12 cellular contexts compared by ENCODE assay signal in genomic region chr1:204295666-204296065, GRCh38.
A peak's percentile ranks its signal among the peaks of the same experiment; 100 is the strongest.
DNase-seq lines count a peak whose midpoint lies in the region; ATAC-seq, FAIRE-seq and TF ChIP-seq lines count a peak whose summit lies in the region.
"Had no signal": no experiment of that assay in that cellular context is flagged by ENCODE, and none has a peak within 500 bp of the region (broad histone marks: within the 10 kb centered on the region; RNA-seq: fewer than 3 reads in every experiment).

No MANE protein-coding gene starts in this region.

- H3K4me2 ChIP-seq in A549, result peak overlapping the region; percentile 57

- H3K4me3 Mint-ChIP-seq in brain, result peak overlapping the region in 3 of 5 experiments; percentile 2 to 58 (median 56)
- H3K4me3 Mint-ChIP-seq in activated CD4-positive, alpha-beta memory T cell treated with anti-CD3 and anti-CD28 coated beads for 36 hours, result no peak overlapping the region
- H3K4me3 Mint-ChIP-seq: activated B cell treated with CpG ODN at 0.5 μM for 24 hours, CD14-positive monocyte had no signal

- TF ChIP-seq POLR2A in A549 (IDR thresholded peaks at IDR 0.05; ENCODE audit: low read length), result no peak

- no peak for TF ChIP-seq EP300 in A549 (IDR thresholded peaks at IDR 0.05)

- FAIRE-seq in A549 (lab: Jason Lieb, UNC), result no peak

- TF ChIP-seq CTCF in A549 (IDR thresholded peaks at IDR 0.05), result no peak
- TF ChIP-seq CTCF in brain (conservative IDR thresholded peaks at IDR 0.05), result no peak
- no peak for TF ChIP-seq CTCF in GM10266 (IDR thresholded peaks at IDR 0.05; ENCODE audit: control insufficient read depth, insufficient read depth, low read depth, missing control alignments)
- no peak for TF ChIP-seq CTCF in GM13977 (IDR thresholded peaks at IDR 0.05; ENCODE audit: extremely low read depth, insufficient read depth, missing control alignments)

- peaks cover 82% of the 10 kb centered on the region for H3K4me1 Mint-ChIP-seq in brain
- H3K4me1 Mint-ChIP-seq in activated CD4-positive, alpha-beta memory T cell treated with anti-CD3 and anti-CD28 coated beads for 36 hours (ENCODE audit: low read depth), result no peaks in the 10 kb centered on the region
- H3K4me1 Mint-ChIP-seq: activated B cell treated with CpG ODN at 0.5 μM for 24 hours had no signal

- WGBS in A549 (ENCODE audit: missing lambda C conversion rate), result 58% methylated on average over 10 of the region's 10 CpGs
- WGBS in mesodermal cell (ENCODE audit: insufficient coverage in 2 of 2), 2 experiments, result 89 to 91% methylated on average over 10 of the region's 10 CpGs

- H3K27ac ChIP-seq in A549 (peak overlapping the region; percentile 35 to 78), mesodermal cell (ENCODE audit: low read depth, low read length, severe bottlenecking) (peak overlapping the region; percentile 23)
- H3K27ac ChIP-seq: prostate gland had no signal

- DNase-seq in A549 (ENCODE audit: low read depth in 1 of 2, low spot score in 1 of 2), result no peak
- DNase-seq in H4 (ENCODE audit: low spot score), result peak; percentile 71
- DNase-seq in GM10266 (ENCODE audit: extremely low spot score), result no peak
- no peak for DNase-seq in GM13977 (ENCODE audit: low spot score)
- DNase-seq in HAP-1 (ENCODE audit: low spot score in 2 of 2), result no peak
- DNase-seq in activated CD4-positive, alpha-beta memory T cell treated with anti-CD3 and anti-CD28 coated beads for 36 hours, result no peak
- DNase-seq: activated B cell treated with CpG ODN at 0.5 μM for 24 hours, NCI-H2029 had no signal

- H3K9me3 ChIP-seq in A549 (no peaks in the 10 kb centered on the region), mesodermal cell (ENCODE audit: control insufficient read depth, low read length) (no peaks in the 10 kb centered on the region), HAP-1 (no peaks in the 10 kb centered on the region)
- H3K9me3 ChIP-seq: prostate gland had no signal

- peak overlapping the region in 4 of 5 experiments; percentile 74 to 96 (median 93) for H3K27ac Mint-ChIP-seq in brain
- H3K27ac Mint-ChIP-seq in activated CD4-positive, alpha-beta memory T cell treated with anti-CD3 and anti-CD28 coated beads for 36 hours, result no peak overlapping the region
- H3K27ac Mint-ChIP-seq: activated B cell treated with CpG ODN at 0.5 μM for 24 hours had no signal

- intact Hi-C loops in activated CD4-positive, alpha-beta memory T cell treated with anti-CD3 and anti-CD28 coated beads for 36 hours (cut with micrococcal nuclease), result no loop called here

- peaks cover 6% of the 10 kb centered on the region for H3K36me3 Mint-ChIP-seq in brain
- no peaks in the 10 kb centered on the region for H3K36me3 Mint-ChIP-seq in activated CD4-positive, alpha-beta memory T cell treated with anti-CD3 and anti-CD28 coated beads for 36 hours
- H3K36me3 Mint-ChIP-seq: CD14-positive monocyte had no signal

- H3K27me3 Mint-ChIP-seq in brain, result peaks cover 4% of the 10 kb centered on the region
- H3K27me3 Mint-ChIP-seq in activated CD4-positive, alpha-beta memory T cell treated with anti-CD3 and anti-CD28 coated beads for 36 hours, result peaks cover 15% of the 10 kb centered on the region

- peaks cover 0 to 2% (median 0%) of the 10 kb centered on the region in 5 experiments for H3K9me3 Mint-ChIP-seq in brain
- H3K9me3 Mint-ChIP-seq in activated CD4-positive, alpha-beta memory T cell treated with anti-CD3 and anti-CD28 coated beads for 36 hours, result no peaks in the 10 kb centered on the region
- H3K9me3 Mint-ChIP-seq: activated B cell treated with CpG ODN at 0.5 μM for 24 hours had no signal

- peaks cover 40% of the 10 kb centered on the region for H3K27me3 ChIP-seq in HAP-1 (ENCODE audit: low read depth)

- POLR2A ChIA-PET in A549 (lab: Yijun Ruan, JAX), result interaction anchor here (0.7 kb wide), 1 partner anchor 35 kb away, joined by 4 read pairs; no protein-coding TSS in a partner anchor
- POLR2A ChIA-PET in activated CD4-positive, alpha-beta memory T cell treated with anti-CD3 and anti-CD28 coated beads for 36 hours (lab: Charles Lee), result no interaction called here

- CTCF ChIA-PET in A549 (lab: Yijun Ruan, JAX), result interaction anchor here (0.6 to 2.8 kb wide), 5 partner anchors 25 to 156 kb away, joined by 3 to 14 read pairs (median 3); no protein-coding TSS in a partner anchor
- CTCF ChIA-PET in activated CD4-positive, alpha-beta memory T cell treated with anti-CD3 and anti-CD28 coated beads for 36 hours (lab: Charles Lee), result no interaction called here

- H3K4me3 ChIP-seq in A549 (no peak overlapping the region), mesodermal cell (ENCODE audit: extremely low read depth, insufficient read depth, low read length, poor library complexity, severe bottlenecking) (no peak overlapping the region), HAP-1 (no peak overlapping the region)
- H3K4me3 ChIP-seq: prostate gland had no signal

- TF ChIP-seq RAD21 in A549 (conservative IDR thresholded peaks at IDR 0.05 in 1 of 2, IDR thresholded peaks at IDR 0.05 in 1 of 2), result no peak

- H3K4me1 ChIP-seq in A549 (peaks cover 42% of the 10 kb centered on the region), mesodermal cell (ENCODE audit: control insufficient read depth, insufficient read depth, low read length, poor library complexity, severe bottlenecking) (peaks cover 36% of the 10 kb centered on the region), HAP-1 (no peaks in the 10 kb centered on the region)
- H3K4me1 ChIP-seq: prostate gland had no signal

- in situ Hi-C loops in GM13977 (cut with MboI; ENCODE audit: low pct_unique_long_range_greater_than_20kb, low sequenced_read_pairs, unreplicated experiment), result no loop called here
- in situ Hi-C loops in HAP-1 (cut with MboI; ENCODE audit: low sequenced_read_pairs), result no loop called here

- peak in 1 of 2 experiments; percentile 48; a peak in 3 of 6 replicates for ATAC-seq in A549

- H3K36me3 ChIP-seq in mesodermal cell (ENCODE audit: control insufficient read depth, insufficient read depth, low read length) (no peaks in the 10 kb centered on the region), HAP-1 (replicated peaks) (no peaks in the 10 kb centered on the region)
- H3K36me3 ChIP-seq: prostate gland had no signal

TF ChIP-seq in A549, 52 proteins besides CTCF, POLR2A, EP300 and RAD21:
- TF ChIP-seq POLR2AphosphoS2 (conservative IDR thresholded peaks at IDR 0.05; ENCODE audit: low read length) (no peak), MAX (IDR thresholded peaks at IDR 0.05) (no peak), E2F6 (IDR thresholded peaks at IDR 0.05; ENCODE audit: borderline replicate concordance, low read depth) (no peak), FOSL2 (IDR thresholded peaks at IDR 0.05) (no peak), FOSL2 (CRISPR knock-in tag; IDR thresholded peaks at IDR 0.05) (no peak), SREBF2 (IDR thresholded peaks at IDR 0.05) (no peak), FOXS1 (CRISPR knock-in tag; IDR thresholded peaks at IDR 0.05) (no peak), SMC3 (IDR thresholded peaks at IDR 0.05) (no peak), JUN (IDR thresholded peaks at IDR 0.05) (no peak), HOXB5 (CRISPR knock-in tag; IDR thresholded peaks at IDR 0.05) (no peak)
- TF ChIP-seq, protein P1, sequence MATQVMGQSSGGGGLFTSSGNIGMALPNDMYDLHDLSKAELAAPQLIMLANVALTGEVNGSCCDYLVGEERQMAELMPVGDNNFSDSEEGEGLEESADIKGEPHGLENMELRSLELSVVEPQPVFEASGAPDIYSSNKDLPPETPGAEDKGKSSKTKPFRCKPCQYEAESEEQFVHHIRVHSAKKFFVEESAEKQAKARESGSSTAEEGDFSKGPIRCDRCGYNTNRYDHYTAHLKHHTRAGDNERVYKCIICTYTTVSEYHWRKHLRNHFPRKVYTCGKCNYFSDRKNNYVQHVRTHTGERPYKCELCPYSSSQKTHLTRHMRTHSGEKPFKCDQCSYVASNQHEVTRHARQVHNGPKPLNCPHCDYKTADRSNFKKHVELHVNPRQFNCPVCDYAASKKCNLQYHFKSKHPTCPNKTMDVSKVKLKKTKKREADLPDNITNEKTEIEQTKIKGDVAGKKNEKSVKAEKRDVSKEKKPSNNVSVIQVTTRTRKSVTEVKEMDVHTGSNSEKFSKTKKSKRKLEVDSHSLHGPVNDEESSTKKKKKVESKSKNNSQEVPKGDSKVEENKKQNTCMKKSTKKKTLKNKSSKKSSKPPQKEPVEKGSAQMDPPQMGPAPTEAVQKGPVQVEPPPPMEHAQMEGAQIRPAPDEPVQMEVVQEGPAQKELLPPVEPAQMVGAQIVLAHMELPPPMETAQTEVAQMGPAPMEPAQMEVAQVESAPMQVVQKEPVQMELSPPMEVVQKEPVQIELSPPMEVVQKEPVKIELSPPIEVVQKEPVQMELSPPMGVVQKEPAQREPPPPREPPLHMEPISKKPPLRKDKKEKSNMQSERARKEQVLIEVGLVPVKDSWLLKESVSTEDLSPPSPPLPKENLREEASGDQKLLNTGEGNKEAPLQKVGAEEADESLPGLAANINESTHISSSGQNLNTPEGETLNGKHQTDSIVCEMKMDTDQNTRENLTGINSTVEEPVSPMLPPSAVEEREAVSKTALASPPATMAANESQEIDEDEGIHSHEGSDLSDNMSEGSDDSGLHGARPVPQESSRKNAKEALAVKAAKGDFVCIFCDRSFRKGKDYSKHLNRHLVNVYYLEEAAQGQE (IDR thresholded peaks at IDR 0.05), result no peak
TF ChIP-seq in A549: peak in this region for 0.
